8 cellular contexts compared by ENCODE assay signal in genomic region chr21:39184050-39184980, GRCh38. TPM values are rescaled to one million over a fixed set of nuclear protein-coding genes. Genes with fewer than 3 reads are reported as not detected.
DNase-seq lines count a peak whose midpoint lies in the region; ATAC-seq, FAIRE-seq and TF ChIP-seq lines count a peak whose summit lies in the region.

No MANE protein-coding gene starts in this region.

- TF ChIP-seq CTCF in CD8-positive, alpha-beta T cell (IDR thresholded peaks at IDR 0.05), result no peak
- TF ChIP-seq CTCF in astrocyte (IDR thresholded peaks at IDR 0.05; ENCODE audit: insufficient read depth, low read depth, low read length) (no peak), liver (IDR thresholded peaks at IDR 0.05; ENCODE audit: low read depth, low read length, missing input control) (no peak), tibial nerve (IDR thresholded peaks at IDR 0.05) (no peak), GM13977 (IDR thresholded peaks at IDR 0.05; ENCODE audit: extremely low read depth, insufficient read depth, missing control alignments) (no peak), omental fat pad (IDR thresholded peaks at IDR 0.05) (no peak)

- no peaks in the 10 kb centered on the region for H3K36me3 ChIP-seq in CD8-positive, alpha-beta T cell (ENCODE audit: insufficient read depth, low read length)
- peaks cover 8% of the 10 kb centered on the region for H3K36me3 ChIP-seq in astrocyte (ENCODE audit: insufficient read depth, low read length)
- H3K36me3 ChIP-seq in liver (ENCODE audit: control insufficient read depth in 4 of 4, insufficient read depth in 3 of 4, low read depth in 1 of 4, low read length in 3 of 4), result no peaks in the 10 kb centered on the region
- H3K36me3 ChIP-seq in tibial nerve, result peaks cover 0 to 6% (median 0%) of the 10 kb centered on the region in 3 donors

- peaks cover 27% of the 10 kb centered on the region for H3K4me1 ChIP-seq in CD8-positive, alpha-beta T cell (ENCODE audit: insufficient read depth, low read length)
- H3K4me1 ChIP-seq in astrocyte (ENCODE audit: insufficient read depth, low read length) (peaks cover 15% of the 10 kb centered on the region), liver (ENCODE audit: control insufficient read depth in 4 of 4, insufficient read depth in 4 of 4, low read length in 3 of 4) (peaks cover 1 to 20% (median 15%) of the 10 kb centered on the region in 4 donors), tibial nerve (peaks cover 0 to 37% (median 12%) of the 10 kb centered on the region in 4 donors)

- peak overlapping the region; percentile 94 for H3K27ac Mint-ChIP-seq in CD8-positive, alpha-beta T cell
- peak overlapping the region; percentile 87 for H3K27ac Mint-ChIP-seq in astrocyte (ENCODE audit: unreplicated experiment)

- no peaks in the 10 kb centered on the region for H3K27me3 ChIP-seq in CD8-positive, alpha-beta T cell (ENCODE audit: insufficient read depth, low read length)
- H3K27me3 ChIP-seq in astrocyte (ENCODE audit: insufficient read depth, low read length) (no peaks in the 10 kb centered on the region), liver (ENCODE audit: control insufficient read depth in 4 of 4, insufficient read depth in 4 of 4, low read length in 3 of 4) (no peaks in the 10 kb centered on the region), tibial nerve (no peaks in the 10 kb centered on the region)

- H3K4me1 Mint-ChIP-seq in CD8-positive, alpha-beta T cell (ENCODE audit: low read depth), result peaks cover 45% of the 10 kb centered on the region
- peaks cover 37% of the 10 kb centered on the region for H3K4me1 Mint-ChIP-seq in astrocyte (ENCODE audit: low read depth, unreplicated experiment)

- peak overlapping the region; percentile 42 for H2AFZ ChIP-seq in astrocyte (ENCODE audit: low read depth, low read length)

- TF ChIP-seq RAD21 in liver (IDR thresholded peaks at IDR 0.05), result no peak

- intact Hi-C loops in CD8-positive, alpha-beta T cell (cut with DNase I, micrococcal nuclease), result loop anchor here (5.0 to 10.0 kb wide), 2 partner anchors 1622 to 1820 kb away; partner anchors contain the start of gene DYRK1A (in 1 of the 2)

- H3K9ac ChIP-seq in astrocyte (ENCODE audit: low read length) (peak overlapping the region; percentile 98), liver (ENCODE audit: low read depth in 1 of 2, low read length in 2 of 2) (peak overlapping the region; percentile 31 to 61)

- peak overlapping the region; percentile 97 for H3K4me3 Mint-ChIP-seq in CD8-positive, alpha-beta T cell
- H3K4me3 Mint-ChIP-seq in astrocyte (ENCODE audit: unreplicated experiment), result peak overlapping the region; percentile 97

- H3K79me2 ChIP-seq in astrocyte (ENCODE audit: insufficient read depth, low read length), result peaks cover 34% of the 10 kb centered on the region

- no peaks in the 10 kb centered on the region for H3K9me3 ChIP-seq in CD8-positive, alpha-beta T cell (ENCODE audit: low read length)
- H3K9me3 ChIP-seq in astrocyte (ENCODE audit: insufficient read depth, low read depth, low read length), result no peaks in the 10 kb centered on the region
- no peaks in the 10 kb centered on the region for H3K9me3 ChIP-seq in liver (ENCODE audit: control insufficient read depth in 4 of 4, low read length in 3 of 4)
- H3K9me3 ChIP-seq in tibial nerve, result no peaks in the 10 kb centered on the region

- H3K9me3 Mint-ChIP-seq in CD8-positive, alpha-beta T cell, result no peaks in the 10 kb centered on the region
- H3K9me3 Mint-ChIP-seq in astrocyte (ENCODE audit: unreplicated experiment), result no peaks in the 10 kb centered on the region

- H3K4me2 ChIP-seq in astrocyte (ENCODE audit: low read length), result peak overlapping the region; percentile 90

- peaks cover 17% of the 10 kb centered on the region for H4K20me1 ChIP-seq in astrocyte (ENCODE audit: insufficient read depth, low read length)

- peak overlapping the region; percentile 89 for H3K4me3 ChIP-seq in CD8-positive, alpha-beta T cell (ENCODE audit: low read depth, low read length)
- peak overlapping the region; percentile 85 for H3K4me3 ChIP-seq in Jurkat, Clone E6-1 (ENCODE audit: low read length)
- peak overlapping the region; percentile 96 for H3K4me3 ChIP-seq in astrocyte (ENCODE audit: insufficient read depth, low read depth, low read length)
- H3K4me3 ChIP-seq in liver (ENCODE audit: low read depth in 1 of 3, low read length in 3 of 3), result peak overlapping the region; percentile 80 to 95 (median 82)
- peak overlapping the region; percentile 74 to 99 (median 95) for H3K4me3 ChIP-seq in tibial nerve

- FAIRE-seq in astrocyte (lab: Jason Lieb, UNC), result no peak

- CTCF ChIA-PET in CD8-positive, alpha-beta T cell (lab: Charles Lee), result no interaction called here

- in situ Hi-C loops in GM13977 (cut with MboI; ENCODE audit: low pct_unique_long_range_greater_than_20kb, low sequenced_read_pairs, unreplicated experiment), result loop anchor here (25.0 kb wide), 1 partner anchor 203 kb away; a partner anchor contains a TSS

- H3K27me3 Mint-ChIP-seq in CD8-positive, alpha-beta T cell (ENCODE audit: low read depth), result no peaks in the 10 kb centered on the region
- no peaks in the 10 kb centered on the region for H3K27me3 Mint-ChIP-seq in astrocyte (ENCODE audit: low read depth, unreplicated experiment)

- WGBS in liver, result 2% methylated on average over 22 of the region's 22 CpGs
- 5% methylated on average over 21 to 22 of the region's 22 CpGs for WGBS in tibial nerve, 2 donors

- peak overlapping the region; percentile 73 for H3K27ac ChIP-seq in CD8-positive, alpha-beta T cell (ENCODE audit: low read depth, low read length)
- peak overlapping the region; percentile 90 for H3K27ac ChIP-seq in astrocyte (ENCODE audit: low read depth, low read length)
- peak overlapping the region; percentile 92 to 96 for H3K27ac ChIP-seq in liver (ENCODE audit: low read depth in 1 of 2, low read length in 2 of 2)
- H3K27ac ChIP-seq in tibial nerve, result peak overlapping the region; percentile 83 to 97 (median 92)

- ATAC-seq in CD8-positive, alpha-beta T cell, result no peak
- ATAC-seq in omental fat pad (ENCODE audit: low FRiP score) (no peak), GM21737 (IDR thresholded peaks at IDR 0.05; ENCODE audit: unreplicated experiment) (no peak)

- POLR2A ChIA-PET in CD8-positive, alpha-beta T cell (lab: Charles Lee), result interaction anchor here (0.5 to 2.3 kb wide), 12 partner anchors 8 to 1818 kb away, joined by 3 to 18 read pairs (median 5); partner anchors contain the start of genes BRWD1, DYRK1A and HMGN1

- H3K36me3 Mint-ChIP-seq in CD8-positive, alpha-beta T cell, result peaks cover 20% of the 10 kb centered on the region
- H3K36me3 Mint-ChIP-seq in astrocyte (ENCODE audit: low read depth, unreplicated experiment), result peaks cover 2% of the 10 kb centered on the region

- TF ChIP-seq POLR2A in tibial nerve (IDR thresholded peaks at IDR 0.05), result no peak

- no peak for TF ChIP-seq EP300 in tibial nerve (IDR thresholded peaks at IDR 0.05)

- DNase-seq in CD8-positive, alpha-beta T cell, result no peak
- DNase-seq in Jurkat, Clone E6-1 (ENCODE audit: low read depth, low spot score), result peak; percentile 17
- DNase-seq in astrocyte (ENCODE audit: low read depth), result no peak
- DNase-seq in tibial nerve (ENCODE audit: low spot score in 2 of 2), result no peak
- DNase-seq in GM13977 (ENCODE audit: low spot score), result no peak
- DNase-seq in omental fat pad (ENCODE audit: low spot score), result no peak

TF ChIP-seq in liver, 16 proteins besides CTCF, POLR2A, EP300 and RAD21:
- TF ChIP-seq REST (IDR thresholded peaks at IDR 0.05) (no peak), YY1 (IDR thresholded peaks at IDR 0.05) (peak; percentile 62), TAF1 (conservative IDR thresholded peaks at IDR 0.05) (peak; percentile 54)

RNA-seq across cellular contexts. Expression of gene PSMG1, which starts 1.1 kb away (rescaled TPM):
- 1 to 10 TPM; 4.7 to 6.8 TPM for total RNA-seq in CD8-positive, alpha-beta T cell
- 173 TPM for polyA plus RNA-seq in Jurkat, Clone E6-1 (2012; ENCODE audit: insufficient read depth, insufficient read length)
- total RNA-seq in astrocyte (58.8 and 61.9 TPM in 2 replicates), liver (10 to 100 TPM; 23.9 to 31.5 TPM), tibial nerve (10 to 100 TPM in 3 of 4 donors, 1 to 10 TPM in 1; 8.1 to 26.7 (median 18.4) TPM), omental fat pad (10 to 100 TPM; 17.5 to 42.0 (median 26.4) TPM)
- polyA plus RNA-seq in liver, result 10 to 100 TPM; 29.8 to 32.3 TPM
